In genomic region chr13:110107568-110108347, GRCh38 we compare ENCODE assay signal across 13 cellular contexts.
DNase-seq lines count a peak whose midpoint lies in the region; ATAC-seq and TF ChIP-seq lines count a peak whose summit lies in the region.
"Had no signal": no experiment of that assay in that cellular context is flagged by ENCODE, and none has a peak within 500 bp of the region (broad histone marks: within the 10 kb centered on the region; RNA-seq: fewer than 3 reads in every experiment).

No MANE protein-coding gene starts in this region.

- H3K9me2 ChIP-seq in HCT116 (ENCODE audit: insufficient read depth): no peaks in the 10 kb centered on the region
- H3K9me2 ChIP-seq in GM23248 (ENCODE audit: insufficient read depth): no peaks in the 10 kb centered on the region

- in situ Hi-C loops in GM23248 (cut with MboI): loop anchor here (10.0 to 25.0 kb wide), 3 partner anchors 313 to 1153 kb away; no protein-coding TSS in a partner anchor

- no peaks in the 10 kb centered on the region for H4K20me1 ChIP-seq in HCT116 (ENCODE audit: insufficient read depth)
- no peaks in the 10 kb centered on the region for H4K20me1 ChIP-seq in GM23248 (ENCODE audit: insufficient read depth)

- H3K36me3 ChIP-seq in BJ (ENCODE audit: control insufficient read depth, insufficient read depth, low read length) (no peaks in the 10 kb centered on the region), HCT116 (ENCODE audit: control insufficient read depth in 1 of 2, insufficient read depth in 2 of 2, low read length in 2 of 2) (no peaks in the 10 kb centered on the region), mesendoderm (ENCODE audit: control insufficient read depth, insufficient read depth, low read length) (no peaks in the 10 kb centered on the region), GM23248 (ENCODE audit: low read depth) (no peaks in the 10 kb centered on the region)

- H3K4me1 ChIP-seq in HCT116 (ENCODE audit: control insufficient read depth in 1 of 2, insufficient read depth in 2 of 2, low read length in 2 of 2) (no peaks in the 10 kb centered on the region), mesendoderm (ENCODE audit: control insufficient read depth, low read depth, low read length) (no peaks in the 10 kb centered on the region), GM23248 (ENCODE audit: insufficient read depth) (peaks cover 27% of the 10 kb centered on the region)
- H3K4me1 ChIP-seq: testis had no signal

- H2AK5ac ChIP-seq in mesendoderm (ENCODE audit: low read length): no peak overlapping the region

- H2BK5ac ChIP-seq in mesendoderm (ENCODE audit: low read length): no peak overlapping the region

- H3K23ac ChIP-seq in mesendoderm (ENCODE audit: low read length): no peak overlapping the region

- BruUV-seq in HCT116 (replicated peaks; lab: Mats Ljungman, UMichigan): no TSS peak

- no peak overlapping the region for H4K8ac ChIP-seq in mesendoderm (ENCODE audit: low read depth, low read length)

- H3K4me2 ChIP-seq in HCT116 (ENCODE audit: low read length): no peak overlapping the region
- H3K4me2 ChIP-seq in mesendoderm (ENCODE audit: low read length): no peak overlapping the region
- no peak overlapping the region for H3K4me2 ChIP-seq in GM23248 (ENCODE audit: unreplicated experiment)
- H3K4me2 ChIP-seq: PC-9 had no signal

- H3K56ac ChIP-seq in mesendoderm (ENCODE audit: low read length): no peak overlapping the region

- ATAC-seq in HCT116 (peak; percentile 57), GM21723 (IDR thresholded peaks at IDR 0.05; ENCODE audit: unreplicated experiment) (no peak), HG02852 (IDR thresholded peaks at IDR 0.05; ENCODE audit: unreplicated experiment) (no peak)

- no peak overlapping the region for H4K5ac ChIP-seq in mesendoderm (ENCODE audit: low read length)

- TF ChIP-seq POLR2A in HCT116 (IDR thresholded peaks at IDR 0.05; ENCODE audit: borderline replicate concordance, extremely low read depth, insufficient read depth, insufficient read length): no peak

- H3K9me3 ChIP-seq in HCT116 (ENCODE audit: control insufficient read depth in 1 of 2, insufficient read depth in 1 of 2, low read depth in 1 of 2, low read length in 2 of 2): no peaks in the 10 kb centered on the region
- no peaks in the 10 kb centered on the region for H3K9me3 ChIP-seq in GM23248 (ENCODE audit: low read depth)
- H3K9me3 ChIP-seq: testis had no signal

- DNase-seq in BJ (ENCODE audit: low read depth): no peak
- DNase-seq in HCT116 (ENCODE audit: low read depth, low spot score): no peak
- DNase-seq in choroid plexus epithelial cell (ENCODE audit: low read depth): peak; percentile 35
- peak; percentile 70 for DNase-seq in mesendoderm
- no peak for DNase-seq in GM23248
- no peak for DNase-seq in NCI-H1694 (lab: John Stamatoyannopoulos, UW)
- DNase-seq: activated T-cell treated with anti-CD3 and anti-CD28 coated beads for 4 hours; CD4-positive, alpha-beta T cell; NCI-H1092; PC-9; testis had no signal

- POLR2A ChIA-PET in BJ (lab: Charles Lee) (no interaction called here), HCT116 (lab: Charles Lee) (no interaction called here)

- H3K18ac ChIP-seq in mesendoderm (ENCODE audit: low read length): no peak overlapping the region

- no peaks in the 10 kb centered on the region for H3K79me1 ChIP-seq in mesendoderm (ENCODE audit: low read length)

- RAD21 ChIA-PET in HCT116 (lab: Charles Lee; ENCODE audit: low non-redundant PET in 1 of 2, low total read pairs in 2 of 2, uncharacterized antibody in 2 of 2, unreplicated experiment in 2 of 2): no interaction called here

- H2BK120ac ChIP-seq in mesendoderm (ENCODE audit: low read depth, low read length): no peak overlapping the region

- H2BK15ac ChIP-seq in mesendoderm (replicated peaks; ENCODE audit: low read depth): no peak overlapping the region

- TF ChIP-seq CTCF in BJ (IDR thresholded peaks at IDR 0.05; ENCODE audit: insufficient read depth, low read depth, low read length): 0 out of 2 replicates have a peak, but pooled peaks have one; percentile 15
- peak in 2 of 3 experiments; percentile 30 to 59; a peak in 3 of 6 replicates for TF ChIP-seq CTCF in HCT116 (IDR thresholded peaks at IDR 0.05 in 2 of 3, conservative IDR thresholded peaks at IDR 0.05 in 1 of 3; ENCODE audit: borderline replicate concordance in 1 of 3, insufficient read depth in 1 of 3, low read depth in 2 of 3, low read length in 2 of 3)
- peak; percentile 40 for TF ChIP-seq CTCF in choroid plexus epithelial cell (conservative IDR thresholded peaks at IDR 0.05; ENCODE audit: low read depth, low read length)

- CTCF ChIA-PET in BJ (lab: Yijun Ruan, JAX): interaction anchor here (0.6 to 1.8 kb wide), 5 partner anchors 202 to 364 kb away, joined by 3 to 8 read pairs (median 3); no protein-coding TSS in a partner anchor
- CTCF ChIA-PET in HCT116 (lab: Charles Lee): interaction anchor here (1.2 kb wide), 1 partner anchor 1146 kb away, joined by 4 read pairs; no protein-coding TSS in a partner anchor

- H3K4me3 ChIP-seq in BJ (ENCODE audit: low read depth, low read length): no peak overlapping the region
- H3K4me3 ChIP-seq in HCT116 (replicated peaks in 1 of 2; ENCODE audit: low read depth in 1 of 2, low read length in 2 of 2): no peak overlapping the region
- no peak overlapping the region for H3K4me3 ChIP-seq in choroid plexus epithelial cell (ENCODE audit: low read depth, low read length)
- no peak overlapping the region for H3K4me3 ChIP-seq in mesendoderm (ENCODE audit: low read length)
- H3K4me3 ChIP-seq in GM23248: no peak overlapping the region
- H3K4me3 ChIP-seq: PC-9, testis had no signal

- no peak overlapping the region for H3K9ac ChIP-seq in HCT116 (ENCODE audit: low read length)
- no peak overlapping the region for H3K9ac ChIP-seq in mesendoderm (ENCODE audit: low read length)
- no peak overlapping the region for H3K9ac ChIP-seq in GM23248

- WGBS in mesendoderm (ENCODE audit: extremely low coverage, insufficient coverage, low lambda C conversion rate): no CpG with 5 or more reads among the region's 22 CpGs
- WGBS in GM23248 (ENCODE audit: low coverage in 1 of 2, low lambda C conversion rate in 2 of 2, missing lambda C conversion rate in 2 of 2), 2 experiments: 94% methylated on average over 22 of the region's 22 CpGs

- peaks cover 11% of the 10 kb centered on the region for H3F3A ChIP-seq in GM23248 (ENCODE audit: insufficient read depth)

- H3K27ac ChIP-seq in HCT116 (ENCODE audit: low read depth, low read length) (no peak overlapping the region), mesendoderm (ENCODE audit: low read depth, low read length) (no peak overlapping the region), GM23248 (no peak overlapping the region)
- H3K27ac ChIP-seq: PC-9, testis had no signal

- H2AFZ ChIP-seq in HCT116 (ENCODE audit: low read depth, low read length, poor library complexity, severe bottlenecking): no peak overlapping the region
- H2AFZ ChIP-seq in GM23248: no peak overlapping the region
- H2AFZ ChIP-seq: PC-9 had no signal

- no peak overlapping the region for H3K4ac ChIP-seq in mesendoderm (ENCODE audit: low read depth, low read length)

- H3K27me3 ChIP-seq in BJ (ENCODE audit: control insufficient read depth, insufficient read depth, low read length): no peaks in the 10 kb centered on the region
- no peaks in the 10 kb centered on the region for H3K27me3 ChIP-seq in HCT116 (ENCODE audit: insufficient read depth, low read length)
- H3K27me3 ChIP-seq in mesendoderm (ENCODE audit: insufficient read depth, low read length, poor library complexity): no peaks in the 10 kb centered on the region
- no peaks in the 10 kb centered on the region for H3K27me3 ChIP-seq in GM23248 (replicated peaks; ENCODE audit: insufficient read depth)
- H3K27me3 ChIP-seq: testis had no signal

- H3K79me2 ChIP-seq in HCT116 (ENCODE audit: insufficient read depth, low read length): no peaks in the 10 kb centered on the region
- H3K79me2 ChIP-seq in mesendoderm (ENCODE audit: control insufficient read depth, insufficient read depth, low read length): no peaks in the 10 kb centered on the region
- H3K79me2 ChIP-seq in GM23248 (ENCODE audit: insufficient read depth): no peaks in the 10 kb centered on the region

- intact Hi-C loops in HCT116 (cut with micrococcal nuclease): loop anchor here (2.0 to 5.0 kb wide), 4 partner anchors 315 to 1193 kb away; no protein-coding TSS in a partner anchor

- peak; percentile 39 for TF ChIP-seq RAD21 in HCT116 (IDR thresholded peaks at IDR 0.05; ENCODE audit: low read depth)

TF ChIP-seq in HCT116, 20 proteins besides CTCF, POLR2A, EP300 and RAD21 (continues in another document):
- TF ChIP-seq ZFX (IDR thresholded peaks at IDR 0.05) (no peak), ZNF274 (IDR thresholded peaks at IDR 0.05; ENCODE audit: low read depth, low read length) (no peak), ELF1 (IDR thresholded peaks at IDR 0.05; ENCODE audit: borderline replicate concordance, low read depth) (no peak), TCF7L2 (IDR thresholded peaks at IDR 0.05; ENCODE audit: borderline replicate concordance, extremely low read depth, insufficient read depth, insufficient read length) (no peak), CEBPB (IDR thresholded peaks at IDR 0.05; ENCODE audit: low read depth) (no peak), YY1 (IDR thresholded peaks at IDR 0.05; ENCODE audit: extremely low read depth, insufficient replicate concordance, low read depth, low read length) (no peak), POLR2AphosphoS5 (IDR thresholded peaks at IDR 0.05; ENCODE audit: low read depth, low read length) (no peak), CBX3 (IDR thresholded peaks at IDR 0.05; ENCODE audit: low read depth) (no peak), SIN3A (IDR thresholded peaks at IDR 0.05; ENCODE audit: low read depth) (no peak), SRF (IDR thresholded peaks at IDR 0.05; ENCODE audit: low read depth) (no peak), EGR1 (IDR thresholded peaks at IDR 0.05; ENCODE audit: low read depth) (no peak), FOSL1 (IDR thresholded peaks at IDR 0.05; ENCODE audit: low read depth) (no peak), MAX (IDR thresholded peaks at IDR 0.05) (no peak), EZH2 (IDR thresholded peaks at IDR 0.05) (no peak)

Comparison
In these comparisons a context has a peak if more than half of its experiments do, and no peak if none do; other contexts are left out.
1. DNase-seq: peak in choroid plexus epithelial cell (single experiment) and mesendoderm (single experiment); none in BJ (single experiment), HCT116 (single experiment), GM23248 (single experiment) and NCI-H1694 (single experiment).
2. Peak in every context shown above with its lines, with median percentiles within 50 percentile points of each other: CTCF ChIP-seq.